In the genomic region with DNA sequence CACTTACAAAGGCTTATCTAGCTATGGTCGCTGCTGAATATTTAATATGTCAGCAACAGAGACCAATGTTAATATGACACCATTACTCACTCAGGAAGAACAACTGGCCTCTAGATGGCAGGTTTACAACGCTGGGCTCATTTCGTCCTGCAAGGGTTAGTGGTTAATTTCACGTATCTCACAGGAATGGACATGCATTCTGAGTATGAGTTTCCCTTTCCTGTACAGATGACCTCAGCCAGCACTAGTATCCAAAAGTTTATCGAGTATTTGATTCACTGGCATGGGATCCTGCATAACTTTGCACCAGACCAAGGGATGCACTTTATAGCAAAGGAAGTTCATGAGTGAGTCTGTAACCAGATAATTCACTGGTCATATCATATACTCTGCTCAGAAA, we compare ENCODE assay signal across 1 cellular context.
TF ChIP-seq lines count a peak whose summit lies in the region.

No MANE protein-coding gene starts in this region.

TF ChIP-seq in HCT116, 20 proteins besides CTCF, POLR2A, EP300 and RAD21 (continued from another document):
- no peak for TF ChIP-seq YY1 (IDR thresholded peaks at IDR 0.05; ENCODE audit: extremely low read depth, insufficient replicate concordance, low read depth, low read length)
- TF ChIP-seq SP1 (IDR thresholded peaks at IDR 0.05; ENCODE audit: low read depth): no peak
